In genomic region chr2:58035352-58035751, GRCh38 we compare ENCODE assay signal across 11 cellular contexts. TPM values are rescaled to one million over a fixed set of nuclear protein-coding genes. Genes with fewer than 3 reads are reported as not detected.
DNase-seq lines count a peak whose midpoint lies in the region; ATAC-seq and TF ChIP-seq lines count a peak whose summit lies in the region.
"Had no signal": no experiment of that assay in that cellular context is flagged by ENCODE, and none has a peak within 500 bp of the region (broad histone marks: within the 10 kb centered on the region; RNA-seq: fewer than 3 reads in every experiment).

No MANE protein-coding gene starts in this region.

- H3K9me3 Mint-ChIP-seq in activated T-helper 17 cell treated with anti-CD3 and anti-CD28 coated beads, Interleukin-2, amount 50 U/mL, for 72 hours: no peaks in the 10 kb centered on the region
- H3K9me3 Mint-ChIP-seq: CD4-positive, alpha-beta T cell had no signal

- H4K20me1 ChIP-seq in GM23248 (ENCODE audit: insufficient read depth): no peaks in the 10 kb centered on the region

- no peaks in the 10 kb centered on the region for H3K9me3 ChIP-seq in GM23248 (ENCODE audit: low read depth)
- no peaks in the 10 kb centered on the region for H3K9me3 ChIP-seq in effector memory CD4-positive, alpha-beta T cell (ENCODE audit: control insufficient read depth, low read length)

- H3F3A ChIP-seq in GM23248 (ENCODE audit: insufficient read depth): peaks cover 29% of the 10 kb centered on the region

- no peaks in the 10 kb centered on the region for H3K36me3 Mint-ChIP-seq in activated T-helper 17 cell treated with anti-CD3 and anti-CD28 coated beads, Interleukin-2, amount 50 U/mL, for 72 hours (ENCODE audit: low read depth)

- no peak overlapping the region for H2AFZ ChIP-seq in GM23248

- H3K79me2 ChIP-seq in GM23248 (ENCODE audit: insufficient read depth): no peaks in the 10 kb centered on the region

- H3K4me1 ChIP-seq in GM23248 (ENCODE audit: insufficient read depth): peaks cover 24% of the 10 kb centered on the region
- no peaks in the 10 kb centered on the region for H3K4me1 ChIP-seq in effector memory CD4-positive, alpha-beta T cell (ENCODE audit: control insufficient read depth, insufficient read depth, low read length, poor library complexity, severe bottlenecking)

- H3K4me3 Mint-ChIP-seq in activated T-helper 17 cell treated with anti-CD3 and anti-CD28 coated beads, Interleukin-2, amount 50 U/mL, for 72 hours: no peak overlapping the region
- H3K4me3 Mint-ChIP-seq: CD4-positive, alpha-beta T cell; HFFc6 had no signal

- in situ Hi-C loops in GM23248 (cut with MboI): no loop called here

- no peak for TF ChIP-seq POLR2A in erythroblast (IDR thresholded peaks at IDR 0.05; ENCODE audit: low read length)

- no peaks in the 10 kb centered on the region for H3K27me3 Mint-ChIP-seq in activated T-helper 17 cell treated with anti-CD3 and anti-CD28 coated beads, Interleukin-2, amount 50 U/mL, for 72 hours
- H3K27me3 Mint-ChIP-seq: CD4-positive, alpha-beta T cell had no signal

- ATAC-seq in GM18873 (IDR thresholded peaks at IDR 0.05; ENCODE audit: low FRiP score, unreplicated experiment): peak; percentile 77
- peak; percentile 67 for ATAC-seq in GM21529 (IDR thresholded peaks at IDR 0.05; ENCODE audit: unreplicated experiment)
- ATAC-seq in HG03064 (IDR thresholded peaks at IDR 0.05; ENCODE audit: low read depth, unreplicated experiment): peak; percentile 59
- ATAC-seq in activated T-helper 17 cell treated with anti-CD3 and anti-CD28 coated beads, Interleukin-2, amount 50 U/mL, for 72 hours (replicated peaks): peak; percentile 45

- H3K4me2 ChIP-seq in GM23248 (ENCODE audit: unreplicated experiment): no peak overlapping the region

- WGBS in GM23248 (ENCODE audit: low coverage in 1 of 2, low lambda C conversion rate in 2 of 2, missing lambda C conversion rate in 2 of 2), 2 experiments: 93 to 96% methylated on average over 3 of the region's 3 CpGs

- H3K27ac ChIP-seq in GM23248: no peak overlapping the region
- no peak overlapping the region for H3K27ac ChIP-seq in effector memory CD4-positive, alpha-beta T cell (ENCODE audit: insufficient read depth, low read length, poor library complexity, severe bottlenecking)

- H3K4me1 Mint-ChIP-seq in activated T-helper 17 cell treated with anti-CD3 and anti-CD28 coated beads, Interleukin-2, amount 50 U/mL, for 72 hours: no peaks in the 10 kb centered on the region

- no peaks in the 10 kb centered on the region for H3K9me2 ChIP-seq in GM23248 (ENCODE audit: insufficient read depth)

- no peaks in the 10 kb centered on the region for H3K36me3 ChIP-seq in GM23248 (ENCODE audit: low read depth)
- no peaks in the 10 kb centered on the region for H3K36me3 ChIP-seq in effector memory CD4-positive, alpha-beta T cell (ENCODE audit: control insufficient read depth, insufficient read depth, low read length)

- no peak overlapping the region for H3K4me3 ChIP-seq in GM23248
- H3K4me3 ChIP-seq in effector memory CD4-positive, alpha-beta T cell (ENCODE audit: insufficient read depth, low read depth, low read length, poor library complexity, severe bottlenecking): no peak overlapping the region
- H3K4me3 ChIP-seq: lung had no signal

- no peak overlapping the region for H3K27ac Mint-ChIP-seq in activated T-helper 17 cell treated with anti-CD3 and anti-CD28 coated beads, Interleukin-2, amount 50 U/mL, for 72 hours
- H3K27ac Mint-ChIP-seq: CD4-positive, alpha-beta T cell; HFFc6 had no signal

- H3K27me3 ChIP-seq in GM23248 (replicated peaks; ENCODE audit: insufficient read depth): no peaks in the 10 kb centered on the region
- H3K27me3 ChIP-seq in effector memory CD4-positive, alpha-beta T cell (replicated peaks; ENCODE audit: control insufficient read depth, insufficient read depth, low read length, poor library complexity, severe bottlenecking): no peaks in the 10 kb centered on the region

- H3K9ac ChIP-seq in GM23248: no peak overlapping the region

- DNase-seq in GM23248 (no peak), NK-92 (lab: John Stamatoyannopoulos, UW; ENCODE audit: unreplicated experiment) (no peak), erythroblast (lab: John Stamatoyannopoulos, UW) (no peak)
- DNase-seq in effector memory CD4-positive, alpha-beta T cell: no peak
- DNase-seq: CD4-positive, alpha-beta T cell; HFFc6 had no signal

RNA-seq across cellular contexts. Expression of gene VRK2, which starts 11.3 kb away (rescaled TPM):
- 10 to 100 TPM; 14.3 to 19.7 TPM for total RNA-seq in activated T-helper 17 cell treated with anti-CD3 and anti-CD28 coated beads, Interleukin-2, amount 50 U/mL, for 72 hours
- 14.4 and 22.4 TPM in 2 replicates for total RNA-seq in GM23248 (2014; rRNA removed; shearing (Covaris generic))
- 21.7 and 24.2 TPM in 2 replicates for polyA plus RNA-seq in GM23248 (2016; fragmentation: Nextera tagmentation; extraction: Ambion mirVana)
